Comparison of ENCODE assay signal across 30 cellular contexts in the genomic region with DNA sequence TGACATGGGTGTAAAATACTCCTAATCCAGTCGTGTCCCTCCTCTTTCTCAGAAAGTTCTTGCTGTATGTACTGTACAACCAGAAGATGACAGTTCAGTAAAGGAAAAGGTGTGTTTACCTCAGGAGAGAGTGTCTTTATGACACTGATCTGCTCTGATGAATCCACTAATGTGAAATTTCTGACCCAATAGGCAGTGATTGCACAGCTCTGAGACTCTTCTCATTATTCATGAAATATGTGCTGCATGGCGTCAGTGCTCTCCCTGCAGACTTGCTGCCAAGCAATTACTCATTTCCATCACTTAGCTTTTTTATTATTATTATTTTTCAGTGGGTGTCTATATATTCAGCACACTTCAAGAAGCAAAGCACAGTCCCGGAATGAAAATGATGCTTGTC.
"Had no signal": no experiment of that assay in that cellular context is flagged by ENCODE, and none has a peak within 500 bp of the region (broad histone marks: within the 10 kb centered on the region; RNA-seq: fewer than 3 reads in every experiment).

No MANE protein-coding gene starts in this region.

- H3K4me3 ChIP-seq: left lung, lower lobe of right lung, mucosa of descending colon, pancreas, prostate gland, skin epidermis, stomach, testis, thyroid gland, transverse colon, upper lobe of left lung, vagina had no signal

- H3K27me3 ChIP-seq: left lung, pancreas, stomach, testis, thyroid gland, transverse colon, upper lobe of left lung, vagina had no signal

- H3K36me3 ChIP-seq: left lung, lower lobe of right lung, pancreas, prostate gland, stomach, thyroid gland, transverse colon, upper lobe of left lung, vagina had no signal

- H3K27ac Mint-ChIP-seq: immature natural killer cell; naive thymus-derived CD4-positive, alpha-beta T cell; natural killer cell treated with Interleukin-12 subunit alpha and Interleukin-12 subunit beta and Interleukin-15 and Interleukin-18, amount 100 ng/mL, for 72 hours; stimulated activated naive B cell treated with anti-CD40 and anti-IgM and Interleukin-4, amounts not matched to agents 10 μg/mL and 1 μg/mL and 100 μg/mL, for 72 hours had no signal

- DNase-seq: hippocampal formation; immature natural killer cell; left colon; left lung; lower lobe of right lung; midbrain; mucosa of descending colon; naive thymus-derived CD4-positive, alpha-beta T cell; pancreas; posterior cingulate gyrus; retina; right cardiac atrium; stimulated activated CD4-positive, alpha-beta T cell treated with anti-CD3 and anti-CD28 coated beads, Interleukin-12 subunit alpha, Interleukin-12 subunit beta, amount 100 ng/mL, for 4 hours; stimulated activated CD4-positive, alpha-beta T cell treated with anti-CD3 and anti-CD28 coated beads, Interleukin-15, amount 100 ng/mL, for 24 hours; stimulated activated CD4-positive, alpha-beta T cell treated with anti-CD3 and anti-CD28 coated beads, Interleukin-2, amount 100 ng/mL, for 24 hours; stimulated activated CD4-positive, alpha-beta T cell treated with anti-CD3 and anti-CD28 coated beads, Interleukin-4, amount 100 ng/mL, for 1 hour; stimulated activated naive B cell treated with anti-CD40 and anti-IgM and Interleukin-4, amounts not matched to agents 10 μg/mL and 1 μg/mL and 100 μg/mL, for 72 hours; stimulated activated naive CD8-positive, alpha-beta T cell treated with anti-CD3 and anti-CD28 coated beads, Interleukin-15, Interleukin-2, amounts not matched to agents 100 U/mL and 50 U/mL, for 24 hours; stomach; testis; thyroid gland; transverse colon; upper lobe of left lung had no signal

- H3K27me3 Mint-ChIP-seq: naive thymus-derived CD4-positive, alpha-beta T cell; natural killer cell treated with Interleukin-12 subunit alpha and Interleukin-12 subunit beta and Interleukin-15 and Interleukin-18, amount 100 ng/mL, for 72 hours; stimulated activated naive B cell treated with anti-CD40 and anti-IgM and Interleukin-4, amounts not matched to agents 10 μg/mL and 1 μg/mL and 100 μg/mL, for 72 hours had no signal

- H3K4me3 Mint-ChIP-seq: immature natural killer cell; naive thymus-derived CD4-positive, alpha-beta T cell; natural killer cell treated with Interleukin-12 subunit alpha and Interleukin-12 subunit beta and Interleukin-15 and Interleukin-18, amount 100 ng/mL, for 72 hours; neural crest cell; stimulated activated naive B cell treated with anti-CD40 and anti-IgM and Interleukin-4, amounts not matched to agents 10 μg/mL and 1 μg/mL and 100 μg/mL, for 72 hours had no signal

- H3K36me3 Mint-ChIP-seq: immature natural killer cell; naive thymus-derived CD4-positive, alpha-beta T cell; natural killer cell treated with Interleukin-12 subunit alpha and Interleukin-12 subunit beta and Interleukin-15 and Interleukin-18, amount 100 ng/mL, for 72 hours; stimulated activated naive B cell treated with anti-CD40 and anti-IgM and Interleukin-4, amounts not matched to agents 10 μg/mL and 1 μg/mL and 100 μg/mL, for 72 hours had no signal

- H3K9me3 ChIP-seq: left lung, lower lobe of right lung, mucosa of descending colon, pancreas, prostate gland, stomach, testis, thyroid gland, transverse colon, upper lobe of left lung, vagina had no signal

- ATAC-seq: left colon; left lung; lower lobe of right lung; mucosa of descending colon; naive thymus-derived CD4-positive, alpha-beta T cell; natural killer cell treated with Interleukin-12 subunit alpha and Interleukin-12 subunit beta and Interleukin-15 and Interleukin-18, amount 100 ng/mL, for 72 hours; pancreas; right cardiac atrium; sciatic nerve; stimulated activated naive B cell treated with anti-CD40 and anti-IgM and Interleukin-4, amounts not matched to agents 10 μg/mL and 1 μg/mL and 100 μg/mL, for 72 hours; stimulated activated naive CD8-positive, alpha-beta T cell treated with anti-CD3 and anti-CD28 coated beads, Interleukin-15, Interleukin-2, amounts not matched to agents 100 U/mL and 50 U/mL, for 24 hours had no signal

- H3K4me1 ChIP-seq: left lung, lower lobe of right lung, pancreas, prostate gland, stomach, testis, thyroid gland, transverse colon, upper lobe of left lung, vagina had no signal

- H3K9me3 Mint-ChIP-seq: neural crest cell; stimulated activated naive B cell treated with anti-CD40 and anti-IgM and Interleukin-4, amounts not matched to agents 10 μg/mL and 1 μg/mL and 100 μg/mL, for 72 hours had no signal

- FAIRE-seq: keratinocyte, pancreas had no signal

- H3K4me1 Mint-ChIP-seq: immature natural killer cell; naive thymus-derived CD4-positive, alpha-beta T cell; stimulated activated naive B cell treated with anti-CD40 and anti-IgM and Interleukin-4, amounts not matched to agents 10 μg/mL and 1 μg/mL and 100 μg/mL, for 72 hours had no signal

- H3K27ac ChIP-seq: left lung, lower lobe of right lung, pancreas, prostate gland, skin epidermis, stomach, testis, thyroid gland, transverse colon, upper lobe of left lung, vagina had no signal
